ENCODE assay signal across 19 cellular contexts in genomic region chr2:17972991-17973390, GRCh38.
DNase-seq lines count a peak whose midpoint lies in the region; ATAC-seq and TF ChIP-seq lines count a peak whose summit lies in the region.
"Had no signal": no experiment of that assay in that cellular context is flagged by ENCODE, and none has a peak within 500 bp of the region (broad histone marks: within the 10 kb centered on the region; RNA-seq: fewer than 3 reads in every experiment).

No MANE protein-coding gene starts in this region.

- H2BK20ac ChIP-seq in IMR-90 (ENCODE audit: low read depth, low read length): peak overlapping the region; percentile 16; the same call in 1 of the 2 replicates

- DNase-seq in IMR-90: no peak
- peak; percentile 29 for DNase-seq in fibroblast of peridontal ligament (ENCODE audit: extremely low read depth)
- peak; percentile 50 for DNase-seq in mesenchymal stem cell
- no peak for DNase-seq in NCI-H345 (lab: John Stamatoyannopoulos, UW)
- DNase-seq in inferior parietal cortex (ENCODE audit: extremely low spot score): no peak
- no peak for DNase-seq in nucleus accumbens (lab: John Stamatoyannopoulos, UW)
- DNase-seq: 8988T; ACHN; AML-193; BE2C; CD4-positive, alpha-beta T cell; CD8-positive, alpha-beta memory T cell; DMS53; DMS79 treated with DMSO at 0.1 percent for 48 hours; GF-D8; HCEC 1CT had no signal

- H3K4me3 ChIP-seq in IMR-90 (ENCODE audit: insufficient read depth, low read depth, low read length): no peak overlapping the region
- H3K4me3 ChIP-seq in mesenchymal stem cell (ENCODE audit: insufficient read depth in 1 of 2, low read depth in 1 of 2, low read length in 2 of 2): no peak overlapping the region
- H3K4me3 ChIP-seq: A549; BLaER1 treated with 17β-estradiol and CSF1 and Interleukin-3, amounts not matched to agents 10 nM and 100 nM; GM23338 had no signal

- H3K23ac ChIP-seq in IMR-90 (ENCODE audit: low read depth, low read length) (no peak overlapping the region), mesenchymal stem cell (ENCODE audit: low read length in 2 of 2) (no peak overlapping the region)

- peaks cover 19% of the 10 kb centered on the region for H3K9me1 ChIP-seq in IMR-90 (ENCODE audit: insufficient read depth, low read length)

- no peak overlapping the region for H2AK9ac ChIP-seq in IMR-90 (replicated peaks; ENCODE audit: low read depth, low read length, poor library complexity)

- no peaks in the 10 kb centered on the region for H3K9me3 ChIP-seq in IMR-90 (ENCODE audit: control insufficient read depth, insufficient read depth, low read length)
- no peaks in the 10 kb centered on the region for H3K9me3 ChIP-seq in mesenchymal stem cell (ENCODE audit: control insufficient read depth, low read length)
- H3K9me3 ChIP-seq: A549, BE2C had no signal

- no peak overlapping the region for H2BK5ac ChIP-seq in IMR-90 (ENCODE audit: low read depth, low read length, poor library complexity, severe bottlenecking)
- no peak overlapping the region for H2BK5ac ChIP-seq in mesenchymal stem cell (ENCODE audit: low read depth, low read length, poor library complexity, severe bottlenecking)

- no peak overlapping the region for H2BK120ac ChIP-seq in IMR-90 (ENCODE audit: low read depth, low read length)
- H2BK120ac ChIP-seq in mesenchymal stem cell (ENCODE audit: low read depth, low read length): no peak overlapping the region

- no peak for TF ChIP-seq CTCF in IMR-90 (conservative IDR thresholded peaks at IDR 0.05; ENCODE audit: low read depth, low read length)

- ATAC-seq in IMR-90 (ENCODE audit: low read depth): no peak
- ATAC-seq: A549, GM23338 had no signal

- H3K9ac ChIP-seq in IMR-90 (ENCODE audit: low read depth, low read length) (no peak overlapping the region), mesenchymal stem cell (ENCODE audit: low read length) (no peak overlapping the region)
- H3K9ac ChIP-seq: BLaER1 treated with 17β-estradiol and CSF1 and Interleukin-3, amounts not matched to agents 10 nM and 100 nM had no signal

- H3K79me1 ChIP-seq in IMR-90 (ENCODE audit: low read depth in 1 of 2, low read length in 2 of 2): no peaks in the 10 kb centered on the region
- no peaks in the 10 kb centered on the region for H3K79me1 ChIP-seq in mesenchymal stem cell (replicated peaks; ENCODE audit: low read length, poor library complexity, severe bottlenecking)

- in situ Hi-C loops in IMR-90 (cut with MboI; ENCODE audit: low sequenced_read_pairs): loop anchor here (10.0 kb wide), 1 partner anchor 392 kb away; no protein-coding TSS in a partner anchor

- H3K27me3 ChIP-seq in IMR-90 (ENCODE audit: control insufficient read depth, insufficient read depth, low read length) (no peaks in the 10 kb centered on the region), mesenchymal stem cell (ENCODE audit: control insufficient read depth in 1 of 2, insufficient read depth in 1 of 2, low read length in 2 of 2) (peaks cover 0 to 28% of the 10 kb centered on the region in 2 experiments)
- H3K27me3 ChIP-seq: BE2C had no signal

- no peak overlapping the region for H3K27ac ChIP-seq in IMR-90 (ENCODE audit: insufficient read depth, low read length)
- no peak overlapping the region for H3K27ac ChIP-seq in mesenchymal stem cell (ENCODE audit: low read length, poor library complexity, severe bottlenecking)
- H3K27ac ChIP-seq: A549; BLaER1 treated with 17β-estradiol and CSF1 and Interleukin-3, amounts not matched to agents 10 nM and 100 nM had no signal

- BruUV-seq in IMR-90 (replicated peaks; lab: Mats Ljungman, UMichigan): no TSS peak

- no CpG with 5 or more reads among the region's 3 CpGs for WGBS in IMR-90 (ENCODE audit: extremely low coverage in 2 of 2, insufficient read length in 1 of 2), 2 experiments
- 93% methylated on average over 1 of the region's 3 CpGs for WGBS in mesenchymal stem cell

- peak overlapping the region in 1 of 2 experiments; percentile 91 for H2BK12ac ChIP-seq in mesenchymal stem cell (ENCODE audit: low read length in 2 of 2)

- no peaks in the 10 kb centered on the region for H4K20me1 ChIP-seq in IMR-90 (ENCODE audit: insufficient read depth, low read length)
- H4K20me1 ChIP-seq: BLaER1 treated with 17β-estradiol and CSF1 and Interleukin-3, amounts not matched to agents 10 nM and 100 nM had no signal

- no peak overlapping the region for H2AFZ ChIP-seq in IMR-90 (replicated peaks; ENCODE audit: low read length, poor library complexity)
- no peak overlapping the region for H2AFZ ChIP-seq in mesenchymal stem cell (ENCODE audit: low read depth, low read length)
- H2AFZ ChIP-seq: GM23338 had no signal

- no peak overlapping the region for H3K14ac ChIP-seq in IMR-90 (replicated peaks; ENCODE audit: low read depth, low read length)
- no peak overlapping the region for H3K14ac ChIP-seq in mesenchymal stem cell (ENCODE audit: low read length in 2 of 2)

- H2BK15ac ChIP-seq in IMR-90 (ENCODE audit: low read depth, low read length) (no peak overlapping the region; the same call in 2 of the 3 replicates), mesenchymal stem cell (ENCODE audit: low read depth, poor library complexity, severe bottlenecking) (no peak overlapping the region)

- no peak overlapping the region for H4K8ac ChIP-seq in IMR-90 (ENCODE audit: low read depth in 2 of 2, low read length in 2 of 2)
- H4K8ac ChIP-seq in mesenchymal stem cell (ENCODE audit: low read length): no peak overlapping the region

- H3K4me1 ChIP-seq in IMR-90 (ENCODE audit: control insufficient read depth, insufficient read depth, low read length) (peaks cover 29% of the 10 kb centered on the region), mesenchymal stem cell (ENCODE audit: control insufficient read depth, insufficient read depth, low read depth, low read length) (peaks cover 8% of the 10 kb centered on the region)
- H3K4me1 ChIP-seq: A549, BE2C had no signal

- no peak overlapping the region for H4K5ac ChIP-seq in IMR-90 (ENCODE audit: low read depth, low read length)

- H3K4ac ChIP-seq in IMR-90 (ENCODE audit: low read depth, low read length) (no peak overlapping the region), mesenchymal stem cell (ENCODE audit: low read depth in 1 of 2, low read length in 2 of 2) (no peak overlapping the region)

- CTCF ChIA-PET in IMR-90 (lab: Yijun Ruan, JAX): no interaction called here

- TF ChIP-seq RAD21 in IMR-90 (IDR thresholded peaks at IDR 0.05; ENCODE audit: low read length): no peak

- no peak for TF ChIP-seq POLR2A in IMR-90 (IDR thresholded peaks at IDR 0.05; ENCODE audit: low read depth, low read length)

- intact Hi-C loops in IMR-90 (cut with micrococcal nuclease): no loop called here

- dilution Hi-C loops in IMR-90 (cut with HindIII; ENCODE audit: low sequenced_read_pairs, unreplicated experiment): no loop called here

- H3K4me2 ChIP-seq in IMR-90 (ENCODE audit: low read depth, low read length) (no peak overlapping the region), mesenchymal stem cell (ENCODE audit: low read length, poor library complexity, severe bottlenecking) (no peak overlapping the region)
- H3K4me2 ChIP-seq: A549, GM23338 had no signal

- no peak overlapping the region for H3K56ac ChIP-seq in IMR-90 (ENCODE audit: extremely low read depth, insufficient read depth, low read length)

- H3K36me3 ChIP-seq in IMR-90 (ENCODE audit: control insufficient read depth, insufficient read depth, low read length) (no peaks in the 10 kb centered on the region), mesenchymal stem cell (ENCODE audit: control insufficient read depth in 1 of 2, insufficient read depth in 2 of 2, low read depth in 1 of 2, low read length in 2 of 2) (no peaks in the 10 kb centered on the region)
- H3K36me3 ChIP-seq: BE2C; BLaER1 treated with 17β-estradiol and CSF1 and Interleukin-3, amounts not matched to agents 10 nM and 100 nM had no signal

- POLR2A ChIA-PET in IMR-90 (lab: Charles Lee; ENCODE audit: unreplicated experiment): no interaction called here

- H3K18ac ChIP-seq in IMR-90 (ENCODE audit: low read depth, low read length) (no peak overlapping the region), mesenchymal stem cell (ENCODE audit: low read depth in 1 of 2, low read length in 2 of 2) (peak overlapping the region in 1 of 2 experiments; percentile 54)

- no peak overlapping the region for H4K91ac ChIP-seq in IMR-90 (ENCODE audit: insufficient read depth, low read depth, low read length)
- no peak overlapping the region for H4K91ac ChIP-seq in mesenchymal stem cell (ENCODE audit: low read length)

- H2AK5ac ChIP-seq in IMR-90 (ENCODE audit: low read depth, low read length): peak overlapping the region; percentile 10; the same call in 1 of the 2 replicates
- H2AK5ac ChIP-seq in mesenchymal stem cell (ENCODE audit: low read length, severe bottlenecking): no peak overlapping the region

TF ChIP-seq in IMR-90, 13 proteins besides CTCF, POLR2A, EP300 and RAD21 (continues in another document):
- TF ChIP-seq MAFK (IDR thresholded peaks at IDR 0.05; ENCODE audit: low read depth, low read length) (no peak), MAZ (IDR thresholded peaks at IDR 0.05; ENCODE audit: borderline replicate concordance, low read depth, low read length) (no peak), CHD1 (IDR thresholded peaks at IDR 0.05; ENCODE audit: low read depth, low read length) (no peak), BHLHE40 (IDR thresholded peaks at IDR 0.05; ENCODE audit: low read depth, low read length) (no peak), RCOR1 (IDR thresholded peaks at IDR 0.05; ENCODE audit: insufficient replicate concordance, low read length) (no peak), FOS (IDR thresholded peaks at IDR 0.05; ENCODE audit: low read depth, low read length) (no peak), NFE2L2 (IDR thresholded peaks at IDR 0.05; ENCODE audit: low read depth, low read length) (no peak), ELK1 (IDR thresholded peaks at IDR 0.05; ENCODE audit: borderline replicate concordance, low read depth, low read length) (no peak), RFX5 (IDR thresholded peaks at IDR 0.05; ENCODE audit: low read depth, low read length) (no peak), USF2 (IDR thresholded peaks at IDR 0.05; ENCODE audit: low read depth, low read length) (no peak)

Comparison
In these comparisons a context has a peak if more than half of its experiments do, and no peak if none do; other contexts are left out.
1. DNase-seq: peak in fibroblast of peridontal ligament (single experiment) and mesenchymal stem cell (single experiment); none in IMR-90 (single experiment), NCI-H345 (single experiment), inferior parietal cortex (single experiment) and nucleus accumbens (0 of 56).